ENCODE assay signal across 16 cellular contexts in genomic region chr18:195651-196050, GRCh38.
"Had no signal": no experiment of that assay in that cellular context is flagged by ENCODE, and none has a peak within 500 bp of the region (broad histone marks: within the 10 kb centered on the region; RNA-seq: fewer than 3 reads in every experiment).

No MANE protein-coding gene starts in this region.

- H3K27ac Mint-ChIP-seq: activated naive CD4-positive, alpha-beta T cell treated with anti-CD3 and anti-CD28 coated beads, Interleukin-2, amount 10 ng/mL, durations not matched to agents 7 days and 5 days; nephron; stimulated activated naive CD8-positive, alpha-beta T cell treated with anti-CD3 and anti-CD28 coated beads, Interleukin-15, Interleukin-2, amounts not matched to agents 100 ng/mL and 50 ng/mL, for 24 hours had no signal

- H3K9me3 ChIP-seq: left ventricle myocardium inferior, psoas muscle, right lobe of liver, thoracic aorta, upper lobe of right lung had no signal

- ATAC-seq: psoas muscle, right lobe of liver, upper lobe of right lung had no signal

- H3K4me3 Mint-ChIP-seq: activated naive CD4-positive, alpha-beta T cell treated with anti-CD3 and anti-CD28 coated beads, Interleukin-2, amount 10 ng/mL, durations not matched to agents 7 days and 5 days; nephron; stimulated activated naive CD8-positive, alpha-beta T cell treated with anti-CD3 and anti-CD28 coated beads, Interleukin-15, Interleukin-2, amounts not matched to agents 100 ng/mL and 50 ng/mL, for 24 hours had no signal

- DNase-seq: activated CD4-positive, alpha-beta T cell treated with anti-CD3 and anti-CD28 coated beads, Interleukin-2, amount 50 U/mL, for 1 hour; activated naive CD4-positive, alpha-beta T cell treated with anti-CD3 and anti-CD28 coated beads, Interleukin-2, amount 10 ng/mL, durations not matched to agents 7 days and 5 days; activated T-cell treated with anti-CD3 and anti-CD28 coated beads, Interleukin-2, amount 50 U/mL, for 1 hour; effector CD4-positive, alpha-beta T cell; foreskin fibroblast; glutamatergic neuron; kidney; left ventricle myocardium inferior; psoas muscle; right lobe of liver; T-helper 2 cell; upper lobe of right lung had no signal

- H3K4me1 ChIP-seq: left ventricle myocardium inferior, upper lobe of right lung had no signal

- H3K27ac ChIP-seq: coronary artery, left ventricle myocardium inferior, psoas muscle, right lobe of liver, thoracic aorta, upper lobe of right lung had no signal

- H3K27me3 Mint-ChIP-seq: activated naive CD4-positive, alpha-beta T cell treated with anti-CD3 and anti-CD28 coated beads, Interleukin-2, amount 10 ng/mL, durations not matched to agents 7 days and 5 days; stimulated activated naive CD8-positive, alpha-beta T cell treated with anti-CD3 and anti-CD28 coated beads, Interleukin-15, Interleukin-2, amounts not matched to agents 100 ng/mL and 50 ng/mL, for 24 hours had no signal

- H3K4me3 ChIP-seq: coronary artery, left ventricle myocardium inferior, psoas muscle, right lobe of liver, thoracic aorta, upper lobe of right lung had no signal

- H3K9me3 Mint-ChIP-seq: activated naive CD4-positive, alpha-beta T cell treated with anti-CD3 and anti-CD28 coated beads, Interleukin-2, amount 10 ng/mL, durations not matched to agents 7 days and 5 days; nephron; stimulated activated naive CD8-positive, alpha-beta T cell treated with anti-CD3 and anti-CD28 coated beads, Interleukin-15, Interleukin-2, amounts not matched to agents 100 ng/mL and 50 ng/mL, for 24 hours had no signal

- H3K27me3 ChIP-seq: right lobe of liver, upper lobe of right lung had no signal

- H3K4me1 Mint-ChIP-seq: activated naive CD4-positive, alpha-beta T cell treated with anti-CD3 and anti-CD28 coated beads, Interleukin-2, amount 10 ng/mL, durations not matched to agents 7 days and 5 days; nephron had no signal
